27 cellular contexts compared by ENCODE assay signal in genomic region chr12:75672212-75672611, GRCh38.
A peak's percentile ranks its signal among the peaks of the same experiment; 100 is the strongest.
DNase-seq lines count a peak whose midpoint lies in the region; ATAC-seq and TF ChIP-seq lines count a peak whose summit lies in the region.
"Had no signal": no experiment of that assay in that cellular context is flagged by ENCODE, and none has a peak within 500 bp of the region (broad histone marks: within the 10 kb centered on the region; RNA-seq: fewer than 3 reads in every experiment).

No MANE protein-coding gene starts in this region.

- H3K9me3 Mint-ChIP-seq in glutamatergic neuron (ENCODE audit: unreplicated experiment), result no peaks in the 10 kb centered on the region
- H3K9me3 Mint-ChIP-seq in T-helper 2 cell treated with Interferon-gamma antibody and Interleukin-4, amounts not matched to agents 5 μg/mL and 100 μg/mL, for 36 hours, result no peaks in the 10 kb centered on the region
- H3K9me3 Mint-ChIP-seq: activated CD4-positive, alpha-beta T cell treated with anti-CD3 and anti-CD28 coated beads, Interleukin-2, amount 10 ng/mL, durations not matched to agents 7 days and 5 days; activated naive CD4-positive, alpha-beta T cell treated with anti-CD3 and anti-CD28 coated beads for 36 hours; naive thymus-derived CD4-positive, alpha-beta T cell had no signal

- no peaks in the 10 kb centered on the region for H3K79me2 ChIP-seq in mammary epithelial cell (ENCODE audit: insufficient read depth, low read length)
- H3K79me2 ChIP-seq: parathyroid adenoma had no signal

- peaks cover 9% of the 10 kb centered on the region for H3K4me1 Mint-ChIP-seq in glutamatergic neuron (ENCODE audit: low read depth, unreplicated experiment)
- no peaks in the 10 kb centered on the region for H3K4me1 Mint-ChIP-seq in T-helper 2 cell treated with Interferon-gamma antibody and Interleukin-4, amounts not matched to agents 5 μg/mL and 100 μg/mL, for 36 hours (ENCODE audit: low read depth)
- H3K4me1 Mint-ChIP-seq: activated CD4-positive, alpha-beta T cell treated with anti-CD3 and anti-CD28 coated beads, Interleukin-2, amount 10 ng/mL, durations not matched to agents 7 days and 5 days; activated CD8-positive, alpha-beta memory T cell treated with anti-CD3 and anti-CD28 coated beads, Interleukin-2, amount 10 ng/mL, durations not matched to agents 7 days and 5 days had no signal

- H3K36me3 Mint-ChIP-seq in glutamatergic neuron (ENCODE audit: unreplicated experiment), result no peaks in the 10 kb centered on the region
- no peaks in the 10 kb centered on the region for H3K36me3 Mint-ChIP-seq in T-helper 2 cell treated with Interferon-gamma antibody and Interleukin-4, amounts not matched to agents 5 μg/mL and 100 μg/mL, for 36 hours (ENCODE audit: low read depth)
- H3K36me3 Mint-ChIP-seq: activated CD8-positive, alpha-beta memory T cell treated with anti-CD3 and anti-CD28 coated beads, Interleukin-2, amount 10 ng/mL, durations not matched to agents 7 days and 5 days; naive thymus-derived CD4-positive, alpha-beta T cell had no signal

- intact Hi-C loops in mammary epithelial cell (cut with micrococcal nuclease) (no loop called here), breast epithelium (cut with DNase I; ENCODE audit: low total_unique reads) (no loop called here)

- H3K9me3 ChIP-seq in mammary epithelial cell (replicated peaks; ENCODE audit: insufficient read depth, low read length), result no peaks in the 10 kb centered on the region
- no peaks in the 10 kb centered on the region for H3K9me3 ChIP-seq in breast epithelium
- H3K9me3 ChIP-seq: left lung, right lobe of liver, testis had no signal

- no peak for TF ChIP-seq CTCF in mammary epithelial cell (conservative IDR thresholded peaks at IDR 0.05 in 1 of 2, IDR thresholded peaks at IDR 0.05 in 1 of 2; ENCODE audit: extremely low read depth in 1 of 2, insufficient read depth in 1 of 2, low read depth in 1 of 2, low read length in 2 of 2)
- no peak for TF ChIP-seq CTCF in breast epithelium (IDR thresholded peaks at IDR 0.05)
- no peak for TF ChIP-seq CTCF in glutamatergic neuron (IDR thresholded peaks at IDR 0.05; ENCODE audit: partially characterized antibody, unreplicated experiment)

- no peak for TF ChIP-seq POLR2A in breast epithelium (IDR thresholded peaks at IDR 0.05)

- in situ Hi-C loops in mammary epithelial cell (cut with MboI; ENCODE audit: low sequenced_read_pairs in 2 of 2), result no loop called here

- no peaks in the 10 kb centered on the region for H4K20me1 ChIP-seq in mammary epithelial cell (ENCODE audit: insufficient read depth, low read length)

- DNase-seq in mammary epithelial cell (no peak), breast epithelium (ENCODE audit: low spot score in 2 of 2) (no peak), NCI-H2107 (lab: John Stamatoyannopoulos, UW) (peak; percentile 45), glutamatergic neuron (peak; percentile 17), substantia nigra (lab: John Stamatoyannopoulos, UW) (no peak)
- no peak for DNase-seq in T-helper 2 cell treated with Interferon-gamma antibody and Interleukin-4, amounts not matched to agents 5 μg/mL and 100 μg/mL, for 36 hours (ENCODE audit: low spot score)
- DNase-seq: activated CD4-positive, alpha-beta T cell treated with anti-CD3 and anti-CD28 coated beads, Interleukin-2, amount 10 ng/mL, durations not matched to agents 7 days and 5 days; activated CD8-positive, alpha-beta memory T cell treated with anti-CD3 and anti-CD28 coated beads, Interleukin-2, amount 10 ng/mL, durations not matched to agents 7 days and 5 days; activated naive CD4-positive, alpha-beta T cell treated with anti-CD3 and anti-CD28 coated beads for 36 hours; Calu3; effector memory CD4-positive, alpha-beta T cell; foreskin fibroblast; KG1; left lung; naive thymus-derived CD4-positive, alpha-beta T cell; NCI-H2029; NCI-H510A treated with DMSO at 0.1 percent for 48 hours; right lobe of liver; RPMI8226; stimulated activated CD4-positive, alpha-beta T cell treated with anti-CD3 and anti-CD28 coated beads, Interleukin-4, amount 100 ng/mL, for 4 hours; stimulated activated naive CD4-positive, alpha-beta T cell; testis had no signal

- no peak overlapping the region for H3K27ac ChIP-seq in mammary epithelial cell (ENCODE audit: insufficient read depth, low read depth, low read length)
- no peak overlapping the region for H3K27ac ChIP-seq in breast epithelium
- no peak overlapping the region for H3K27ac ChIP-seq in substantia nigra (ENCODE audit: low read depth, low read length, poor library complexity, severe bottlenecking)
- H3K27ac ChIP-seq: C4-2B, left lung, parathyroid adenoma, right lobe of liver, testis, VCaP had no signal

- H3K4me3 Mint-ChIP-seq in glutamatergic neuron (ENCODE audit: unreplicated experiment), result no peak overlapping the region
- no peak overlapping the region for H3K4me3 Mint-ChIP-seq in T-helper 2 cell treated with Interferon-gamma antibody and Interleukin-4, amounts not matched to agents 5 μg/mL and 100 μg/mL, for 36 hours
- H3K4me3 Mint-ChIP-seq: activated CD4-positive, alpha-beta T cell treated with anti-CD3 and anti-CD28 coated beads, Interleukin-2, amount 10 ng/mL, durations not matched to agents 7 days and 5 days; activated CD8-positive, alpha-beta memory T cell treated with anti-CD3 and anti-CD28 coated beads, Interleukin-2, amount 10 ng/mL, durations not matched to agents 7 days and 5 days; activated naive CD4-positive, alpha-beta T cell treated with anti-CD3 and anti-CD28 coated beads for 36 hours; naive thymus-derived CD4-positive, alpha-beta T cell had no signal

- dilution Hi-C loops in mammary epithelial cell (cut with HindIII; ENCODE audit: low sequenced_read_pairs), result no loop called here

- H3K27me3 ChIP-seq in mammary epithelial cell (ENCODE audit: insufficient read depth, low read length) (no peaks in the 10 kb centered on the region), breast epithelium (no peaks in the 10 kb centered on the region)
- H3K27me3 ChIP-seq: left lung, right lobe of liver, testis had no signal

- CTCF ChIA-PET in mammary epithelial cell (lab: Charles Lee; ENCODE audit: low non-redundant PET), result no interaction called here

- no peak overlapping the region for H3K27ac Mint-ChIP-seq in glutamatergic neuron (ENCODE audit: unreplicated experiment)
- H3K27ac Mint-ChIP-seq in T-helper 2 cell treated with Interferon-gamma antibody and Interleukin-4, amounts not matched to agents 5 μg/mL and 100 μg/mL, for 36 hours, result no peak overlapping the region
- H3K27ac Mint-ChIP-seq: activated CD4-positive, alpha-beta T cell treated with anti-CD3 and anti-CD28 coated beads, Interleukin-2, amount 10 ng/mL, durations not matched to agents 7 days and 5 days; activated CD8-positive, alpha-beta memory T cell treated with anti-CD3 and anti-CD28 coated beads, Interleukin-2, amount 10 ng/mL, durations not matched to agents 7 days and 5 days; activated naive CD4-positive, alpha-beta T cell treated with anti-CD3 and anti-CD28 coated beads for 36 hours; naive thymus-derived CD4-positive, alpha-beta T cell had no signal

- H3K4me2 ChIP-seq in mammary epithelial cell (ENCODE audit: insufficient read depth, low read depth, low read length), result no peak overlapping the region

- ATAC-seq in HG03108 (IDR thresholded peaks at IDR 0.05; ENCODE audit: unreplicated experiment) (no peak), GM19463 (IDR thresholded peaks at IDR 0.05; ENCODE audit: unreplicated experiment) (no peak)
- ATAC-seq: activated CD8-positive, alpha-beta memory T cell treated with anti-CD3 and anti-CD28 coated beads, Interleukin-2, amount 10 ng/mL, durations not matched to agents 7 days and 5 days; left lung; naive thymus-derived CD4-positive, alpha-beta T cell; right lobe of liver had no signal

- H3K36me3 ChIP-seq in mammary epithelial cell (ENCODE audit: insufficient read depth, low read length), result no peaks in the 10 kb centered on the region
- no peaks in the 10 kb centered on the region for H3K36me3 ChIP-seq in breast epithelium
- H3K36me3 ChIP-seq: left lung, right lobe of liver had no signal

- BruUV-seq in mammary epithelial cell (replicated peaks; lab: Mats Ljungman, UMichigan), result no TSS peak

- H3K4me3 ChIP-seq in mammary epithelial cell (replicated peaks in 1 of 3; ENCODE audit: insufficient read depth in 1 of 3, low read depth in 2 of 3, low read length in 3 of 3), result no peak overlapping the region
- H3K4me3 ChIP-seq in breast epithelium, result no peak overlapping the region
- H3K4me3 ChIP-seq: left lung, right lobe of liver, testis had no signal

- H3K27me3 Mint-ChIP-seq in glutamatergic neuron (ENCODE audit: unreplicated experiment), result no peaks in the 10 kb centered on the region
- H3K27me3 Mint-ChIP-seq in T-helper 2 cell treated with Interferon-gamma antibody and Interleukin-4, amounts not matched to agents 5 μg/mL and 100 μg/mL, for 36 hours (ENCODE audit: low read depth), result peaks cover 20% of the 10 kb centered on the region
- H3K27me3 Mint-ChIP-seq: activated CD8-positive, alpha-beta memory T cell treated with anti-CD3 and anti-CD28 coated beads, Interleukin-2, amount 10 ng/mL, durations not matched to agents 7 days and 5 days had no signal

- H2AFZ ChIP-seq in mammary epithelial cell (ENCODE audit: low read depth, low read length), result peak overlapping the region; percentile 75
- H2AFZ ChIP-seq: parathyroid adenoma had no signal

- H3K9ac ChIP-seq in mammary epithelial cell (ENCODE audit: insufficient read depth, low read length), result no peak overlapping the region
- H3K9ac ChIP-seq: parathyroid adenoma had no signal

- peaks cover 1% of the 10 kb centered on the region for H3K4me1 ChIP-seq in mammary epithelial cell (ENCODE audit: insufficient read depth, low read length)
- no peaks in the 10 kb centered on the region for H3K4me1 ChIP-seq in breast epithelium
- H3K4me1 ChIP-seq: left lung, parathyroid adenoma, testis had no signal

Comparison
In these comparisons a context has a peak if more than half of its experiments do, and no peak if none do; other contexts are left out.
1. DNase-seq: peak in NCI-H2107 (single experiment) and glutamatergic neuron (single experiment); none in mammary epithelial cell (single experiment), breast epithelium (0 of 2), T-helper 2 cell treated with Interferon-gamma antibody and Interleukin-4, amounts not matched to agents 5 μg/mL and 100 μg/mL, for 36 hours (single experiment) and substantia nigra (0 of 49).